11 cellular contexts compared by ENCODE assay signal in genomic region chr2:219309278-219309677, GRCh38. TPM values are rescaled to one million over a fixed set of nuclear protein-coding genes. Genes with fewer than 3 reads are reported as not detected.
DNase-seq lines count a peak whose midpoint lies in the region; ATAC-seq and TF ChIP-seq lines count a peak whose summit lies in the region.
"Had no signal": no experiment of that assay in that cellular context is flagged by ENCODE, and none has a peak within 500 bp of the region (broad histone marks: within the 10 kb centered on the region; RNA-seq: fewer than 3 reads in every experiment).

Gene PTPRN, minus strand, starts transcription at chr2:219309401. Its CDS starts 69 bp downstream, at chr2:219309332.

- no peak within 1 kb of the TSS for H3K27ac Mint-ChIP-seq in Calu3 (ENCODE audit: unreplicated experiment)
- H3K27ac Mint-ChIP-seq: dendritic cell treated with granulocyte-macrophage colony-stimulating factor and Interleukin-4, amounts not matched to agents 40 ng/mL and 50 ng/mL, for 4 days had no signal

- DNase-seq in NCI-H345 treated with DMSO at 0.1 percent for 48 hours (lab: John Stamatoyannopoulos, UW; ENCODE audit: unreplicated experiment) (peak; percentile 58), choroid plexus epithelial cell (ENCODE audit: low read depth) (peak; percentile 17), neuronal stem cell (ENCODE audit: low spot score) (peak; percentile 30), Calu3 (no peak)
- no peak for DNase-seq in activated effector memory CD4-positive, alpha-beta T cell treated with anti-CD3 and anti-CD28 coated beads, Interleukin-2, amount 50 U/mL, for 16 hours
- DNase-seq in activated effector memory CD4-positive, alpha-beta T cell treated with Interleukin-2 at 50 U/mL for 16 hours, result no peak

- no peak within 1 kb of the TSS for H3K27ac ChIP-seq in neuronal stem cell (replicated peaks; ENCODE audit: low read length)

- no peak within 1 kb of the TSS for H3K4ac ChIP-seq in neuronal stem cell (ENCODE audit: low read length)

- no peak within 1 kb of the TSS for H2BK5ac ChIP-seq in neuronal stem cell (ENCODE audit: low read length)

- peak within 1 kb of the TSS; percentile 62; the same call in 1 of the 2 replicates for H3K9ac ChIP-seq in ES-I3 (ENCODE audit: low read depth, low read length)
- H3K9ac ChIP-seq in neuronal stem cell (ENCODE audit: low read depth, low read length, poor library complexity), result no peak within 1 kb of the TSS

- H3K4me1 ChIP-seq in ES-I3 (ENCODE audit: insufficient read depth, low read length) (peaks cover 10% of the 10 kb centered on the region), neuronal stem cell (ENCODE audit: control insufficient read depth in 2 of 2, insufficient read depth in 1 of 2, low read depth in 1 of 2, low read length in 2 of 2) (peaks cover 8 to 9% of the 10 kb centered on the region in 2 donors)

- intact Hi-C loops in Calu3 (cut with micrococcal nuclease; ENCODE audit: unreplicated experiment), result no loop called here

- WGBS in neuronal stem cell (ENCODE audit: extremely low coverage in 2 of 2, insufficient read length in 2 of 2, insufficient replicate concordance in 1 of 2), 2 donors, result no CpG with 5 or more reads among the region's 37 CpGs

- no peak within 1 kb of the TSS for H3K4me3 Mint-ChIP-seq in Calu3 (ENCODE audit: low read depth, unreplicated experiment)
- H3K4me3 Mint-ChIP-seq: dendritic cell treated with granulocyte-macrophage colony-stimulating factor and Interleukin-4, amounts not matched to agents 40 ng/mL and 50 ng/mL, for 4 days had no signal

- H3K18ac ChIP-seq in neuronal stem cell (ENCODE audit: low read length), result no peak within 1 kb of the TSS

- ATAC-seq in HG03095 (IDR thresholded peaks at IDR 0.05; ENCODE audit: unreplicated experiment), result no peak

- no peak within 1 kb of the TSS for H2AK5ac ChIP-seq in neuronal stem cell (ENCODE audit: low read depth, low read length)

- no peak within 1 kb of the TSS for H3K14ac ChIP-seq in neuronal stem cell (ENCODE audit: low read length)

- no peaks in the 10 kb centered on the region for H3K9me3 Mint-ChIP-seq in Calu3 (ENCODE audit: low read depth, unreplicated experiment)
- H3K9me3 Mint-ChIP-seq: dendritic cell treated with granulocyte-macrophage colony-stimulating factor and Interleukin-4, amounts not matched to agents 40 ng/mL and 50 ng/mL, for 4 days had no signal

- H4K8ac ChIP-seq in neuronal stem cell (ENCODE audit: low read depth, low read length), result no peak within 1 kb of the TSS

- H3K27me3 Mint-ChIP-seq in Calu3 (ENCODE audit: unreplicated experiment), result peaks cover 71% of the 10 kb centered on the region

- no peak for TF ChIP-seq CTCF in choroid plexus epithelial cell (conservative IDR thresholded peaks at IDR 0.05; ENCODE audit: low read depth, low read length)
- no peak for TF ChIP-seq CTCF in Calu3 (IDR thresholded peaks at IDR 0.05; ENCODE audit: unreplicated experiment)

- peak within 1 kb of the TSS; percentile 76 for H2BK120ac ChIP-seq in neuronal stem cell (ENCODE audit: low read depth, low read length)

- no peaks in the 10 kb centered on the region for H3K4me1 Mint-ChIP-seq in Calu3 (ENCODE audit: low read depth, unreplicated experiment)

- H3K79me1 ChIP-seq in neuronal stem cell (ENCODE audit: low read depth, low read length), result no peaks in the 10 kb centered on the region

- H3K4me3 ChIP-seq in choroid plexus epithelial cell (ENCODE audit: low read depth, low read length) (peak within 1 kb of the TSS; percentile 4), neuronal stem cell (ENCODE audit: low read length in 2 of 2) (peak within 1 kb of the TSS in 1 of 2 donors; percentile 62)

- peak within 1 kb of the TSS; percentile 56 for H3K4me2 ChIP-seq in neuronal stem cell (ENCODE audit: insufficient read depth, low read length, poor library complexity, severe bottlenecking)

- no peaks in the 10 kb centered on the region for H3K9me3 ChIP-seq in ES-I3 (ENCODE audit: control insufficient read depth, insufficient read depth, low read length)
- H3K9me3 ChIP-seq in neuronal stem cell (replicated peaks in 1 of 2; ENCODE audit: control insufficient read depth in 2 of 2, insufficient read depth in 1 of 2, low read depth in 1 of 2, low read length in 2 of 2), result no peaks in the 10 kb centered on the region

- CTCF ChIA-PET in Calu3 (lab: Charles Lee), result no interaction called here

- no peak within 1 kb of the TSS for H3K23ac ChIP-seq in neuronal stem cell (ENCODE audit: low read depth, low read length, poor library complexity)

- no peaks in the 10 kb centered on the region for H3K36me3 Mint-ChIP-seq in Calu3 (ENCODE audit: insufficient read depth, unreplicated experiment)

- H2AFZ ChIP-seq in neuronal stem cell (ENCODE audit: low read length), result peak within 1 kb of the TSS; percentile 66

- no peak within 1 kb of the TSS for H2BK12ac ChIP-seq in neuronal stem cell (ENCODE audit: low read length)

- H3K27me3 ChIP-seq in neuronal stem cell (ENCODE audit: control insufficient read depth in 3 of 3, insufficient read depth in 3 of 3, low read depth in 1 of 3, low read length in 3 of 3), result peaks cover 0 to 40% (median 28%) of the 10 kb centered on the region in 3 experiments

- H4K91ac ChIP-seq in neuronal stem cell (ENCODE audit: low read depth, low read length, poor library complexity), result no peak within 1 kb of the TSS

- no peak within 1 kb of the TSS for H2BK15ac ChIP-seq in neuronal stem cell (ENCODE audit: low read length)

- H3K36me3 ChIP-seq in ES-I3 (ENCODE audit: insufficient read depth, low read length), result no peaks in the 10 kb centered on the region
- H3K36me3 ChIP-seq in neuronal stem cell (replicated peaks in 1 of 2; ENCODE audit: control insufficient read depth in 2 of 2, insufficient read depth in 2 of 2, low read length in 2 of 2), result no peaks in the 10 kb centered on the region

- no TSS peak for BruUV-seq in Calu3 (replicated peaks; lab: Mats Ljungman, UMichigan)

RNA-seq across cellular contexts. Expression of gene PTPRN, which starts in this region (rescaled TPM):
- 0.36 TPM for polyA plus RNA-seq in neuronal stem cell (2013, experiment 1 of 2)
- polyA plus RNA-seq in neuronal stem cell (2013, experiment 2 of 2), result 0.47 TPM
- not detected in 2 replicates for total RNA-seq in Calu3 (2022)
- total RNA-seq: skeletal muscle tissue, ureter had no signal

Comparison
In these comparisons a context has a peak if more than half of its experiments do, and no peak if none do; other contexts are left out.
1. DNase-seq: peak in NCI-H345 treated with DMSO at 0.1 percent for 48 hours (single experiment), choroid plexus epithelial cell (single experiment) and neuronal stem cell (single experiment); none in Calu3 (single experiment), activated effector memory CD4-positive, alpha-beta T cell treated with anti-CD3 and anti-CD28 coated beads, Interleukin-2, amount 50 U/mL, for 16 hours (single experiment) and activated effector memory CD4-positive, alpha-beta T cell treated with Interleukin-2 at 50 U/mL for 16 hours (single experiment).